Comparison of ENCODE assay signal across 13 cellular contexts in genomic region chr3:190059242-190059590, GRCh38.
DNase-seq lines count a peak whose midpoint lies in the region; ATAC-seq and TF ChIP-seq lines count a peak whose summit lies in the region.
"Had no signal": no experiment of that assay in that cellular context is flagged by ENCODE, and none has a peak within 500 bp of the region (broad histone marks: within the 10 kb centered on the region; RNA-seq: fewer than 3 reads in every experiment).

No MANE protein-coding gene starts in this region.

- peaks cover 3% of the 10 kb centered on the region for H3K4me1 Mint-ChIP-seq in activated naive CD8-positive, alpha-beta T cell treated with anti-CD3 and anti-CD28 coated beads, Interleukin-2, amount 50 U/mL, for 24 hours
- H3K4me1 Mint-ChIP-seq in activated naive CD8-positive, alpha-beta T cell treated with anti-CD3 and anti-CD28 coated beads for 36 hours, result peaks cover 7% of the 10 kb centered on the region

- H3K36me3 Mint-ChIP-seq in activated naive CD8-positive, alpha-beta T cell treated with anti-CD3 and anti-CD28 coated beads, Interleukin-2, amount 50 U/mL, for 24 hours (ENCODE audit: low read depth), result no peaks in the 10 kb centered on the region
- no peaks in the 10 kb centered on the region for H3K36me3 Mint-ChIP-seq in activated naive CD8-positive, alpha-beta T cell treated with anti-CD3 and anti-CD28 coated beads for 36 hours

- WGBS in mesodermal cell (ENCODE audit: insufficient coverage in 2 of 2), 2 experiments, result 83 to 100% methylated on average over 1 of the region's 1 CpG

- no peak overlapping the region for H3K4me3 Mint-ChIP-seq in activated naive CD8-positive, alpha-beta T cell treated with anti-CD3 and anti-CD28 coated beads, Interleukin-2, amount 50 U/mL, for 24 hours
- no peak overlapping the region for H3K4me3 Mint-ChIP-seq in activated naive CD8-positive, alpha-beta T cell treated with anti-CD3 and anti-CD28 coated beads for 36 hours

- no peaks in the 10 kb centered on the region for H3K27me3 ChIP-seq in dorsolateral prefrontal cortex
- H3K27me3 ChIP-seq: testis had no signal

- peak overlapping the region in 9 of 59 donors; percentile 5 to 46 (median 18) for H3K4me3 ChIP-seq in dorsolateral prefrontal cortex
- H3K4me3 ChIP-seq in mesodermal cell (ENCODE audit: extremely low read depth, insufficient read depth, low read length, poor library complexity, severe bottlenecking), result no peak overlapping the region
- H3K4me3 ChIP-seq: testis had no signal

- TF ChIP-seq CTCF in dorsolateral prefrontal cortex (IDR thresholded peaks at IDR 0.05 in 54 of 56, conservative IDR thresholded peaks at IDR 0.05 in 2 of 56; ENCODE audit: low read depth in 1 of 56, partially characterized antibody in 56 of 56) (no peak), GM10266 (IDR thresholded peaks at IDR 0.05; ENCODE audit: control insufficient read depth, insufficient read depth, low read depth, missing control alignments) (no peak)

- H3K27me3 Mint-ChIP-seq in activated naive CD8-positive, alpha-beta T cell treated with anti-CD3 and anti-CD28 coated beads, Interleukin-2, amount 50 U/mL, for 24 hours, result peaks cover 7% of the 10 kb centered on the region
- H3K27me3 Mint-ChIP-seq in activated naive CD8-positive, alpha-beta T cell treated with anti-CD3 and anti-CD28 coated beads for 36 hours, result peaks cover 12% of the 10 kb centered on the region

- intact Hi-C loops in dorsolateral prefrontal cortex (cut with DNase I), result loop anchor here in 1 of 2 donors (5.0 kb wide), 1 partner anchor 42 kb away; no protein-coding TSS in a partner anchor

- ATAC-seq in activated naive CD8-positive, alpha-beta T cell treated with anti-CD3 and anti-CD28 coated beads, Interleukin-2, amount 50 U/mL, for 24 hours, result peak; percentile 71

- peaks cover 34% of the 10 kb centered on the region for H3K4me1 ChIP-seq in mesodermal cell (ENCODE audit: control insufficient read depth, insufficient read depth, low read length, poor library complexity, severe bottlenecking)

- H3K27ac ChIP-seq in dorsolateral prefrontal cortex (peak overlapping the region in 55 of 59 donors; percentile 7 to 93 (median 77)), mesodermal cell (ENCODE audit: low read depth, low read length, severe bottlenecking) (peak overlapping the region; percentile 91)
- H3K27ac ChIP-seq: 22Rv1 had no signal

- no peak overlapping the region for H3K27ac Mint-ChIP-seq in activated naive CD8-positive, alpha-beta T cell treated with anti-CD3 and anti-CD28 coated beads, Interleukin-2, amount 50 U/mL, for 24 hours
- no peak overlapping the region for H3K27ac Mint-ChIP-seq in activated naive CD8-positive, alpha-beta T cell treated with anti-CD3 and anti-CD28 coated beads for 36 hours

- no peaks in the 10 kb centered on the region for H3K9me3 ChIP-seq in mesodermal cell (ENCODE audit: control insufficient read depth, low read length)
- H3K9me3 ChIP-seq: SK-N-SH, testis had no signal

- no peaks in the 10 kb centered on the region for H3K36me3 ChIP-seq in mesodermal cell (ENCODE audit: control insufficient read depth, insufficient read depth, low read length)

- DNase-seq in activated naive CD8-positive, alpha-beta T cell treated with anti-CD3 and anti-CD28 coated beads, Interleukin-2, amount 50 U/mL, for 24 hours, result no peak
- no peak for DNase-seq in activated naive CD8-positive, alpha-beta T cell treated with anti-CD3 and anti-CD28 coated beads for 36 hours
- no peak for DNase-seq in dorsolateral prefrontal cortex
- peak; percentile 40 for DNase-seq in superior temporal gyrus (ENCODE audit: extremely low spot score)
- no peak for DNase-seq in NCI-H82 treated with DMSO at 0.1 percent for 48 hours (lab: John Stamatoyannopoulos, UW; ENCODE audit: unreplicated experiment)
- no peak for DNase-seq in DMS153 treated with DMSO at 0.1 percent for 48 hours (lab: John Stamatoyannopoulos, UW; ENCODE audit: unreplicated experiment)
- no peak for DNase-seq in GM10266 (ENCODE audit: extremely low spot score)
- DNase-seq: activated naive CD4-positive, alpha-beta T cell treated with Interleukin-2 at 50 U/mL for 16 hours; SK-N-SH; small intestine; testis had no signal

- H3K9me3 Mint-ChIP-seq in activated naive CD8-positive, alpha-beta T cell treated with anti-CD3 and anti-CD28 coated beads, Interleukin-2, amount 50 U/mL, for 24 hours, result no peaks in the 10 kb centered on the region
- H3K9me3 Mint-ChIP-seq in activated naive CD8-positive, alpha-beta T cell treated with anti-CD3 and anti-CD28 coated beads for 36 hours, result no peaks in the 10 kb centered on the region
